Comparison of ENCODE assay signal across 19 cellular contexts in genomic region chr7:70935854-70936253, GRCh38.
"Had no signal": no experiment of that assay in that cellular context is flagged by ENCODE, and none has a peak within 500 bp of the region (broad histone marks: within the 10 kb centered on the region; RNA-seq: fewer than 3 reads in every experiment).

No MANE protein-coding gene starts in this region.

- H3K4me3 ChIP-seq: hepatocyte, lung, ovary had no signal

- H3K4me2 ChIP-seq: hepatocyte had no signal

- H3K9me3 ChIP-seq: ovary had no signal

- H3K27me3 ChIP-seq: foreskin keratinocyte, hepatocyte, ovary had no signal

- DNase-seq: dermis blood vessel endothelial cell; erythroblast; foreskin keratinocyte; left colon; left ventricle myocardium superior; mesenchymal stem cell; naive thymus-derived CD4-positive, alpha-beta T cell; nephron progenitor cell; ovary; right cardiac atrium; small intestine; stimulated activated CD4-positive, alpha-beta T cell treated with anti-CD3 and anti-CD28 coated beads, Interleukin-12 subunit alpha, Interleukin-12 subunit beta, amount 100 ng/mL, for 4 hours; stimulated activated naive CD4-positive, alpha-beta T cell treated with Interleukin-2 at 50 U/mL for 16 hours; trophoblast cell had no signal

- FAIRE-seq: colon, endothelial cell of umbilical vein, small intestine, urothelium cell line had no signal

- H3K79me2 ChIP-seq: hepatocyte had no signal

- H3K27ac ChIP-seq: foreskin keratinocyte, hepatocyte, ovary had no signal

- H3K36me3 ChIP-seq: ovary had no signal

- H2AFZ ChIP-seq: hepatocyte had no signal
